In genomic region chr3:58824285-58824684, GRCh38 we compare ENCODE assay signal across 8 cellular contexts.
DNase-seq lines count a peak whose midpoint lies in the region; ATAC-seq and TF ChIP-seq lines count a peak whose summit lies in the region.

No MANE protein-coding gene starts in this region.

- H3K36me3 ChIP-seq in brain microvascular endothelial cell (replicated peaks) (no peaks in the 10 kb centered on the region), upper lobe of right lung (no peaks in the 10 kb centered on the region)

- no peaks in the 10 kb centered on the region for H3K27me3 ChIP-seq in brain microvascular endothelial cell (replicated peaks)
- no peaks in the 10 kb centered on the region for H3K27me3 ChIP-seq in upper lobe of right lung

- peak; percentile 87 for TF ChIP-seq CTCF in brain microvascular endothelial cell (IDR thresholded peaks at IDR 0.05; ENCODE audit: low read depth, low read length, missing control alignments)
- peak; percentile 51 for TF ChIP-seq CTCF in upper lobe of right lung (IDR thresholded peaks at IDR 0.05)

- H3K9me3 ChIP-seq in upper lobe of right lung, result no peaks in the 10 kb centered on the region

- intact Hi-C loops in left colon (cut with DNase I, micrococcal nuclease), result no loop called here
- intact Hi-C loops in upper lobe of right lung (cut with DNase I), result no loop called here

- H3K4me1 ChIP-seq in upper lobe of right lung, result no peaks in the 10 kb centered on the region

- in situ Hi-C loops in brain microvascular endothelial cell (cut with HindIII; ENCODE audit: low pct_ligation_motif_present, low sequenced_read_pairs), result no loop called here

- ATAC-seq in left colon (peak; percentile 96), upper lobe of right lung (peak; percentile 36), GM18907 (IDR thresholded peaks at IDR 0.05; ENCODE audit: unreplicated experiment) (no peak)

- no peak overlapping the region for H3K4me3 ChIP-seq in brain microvascular endothelial cell (ENCODE audit: low read depth, low read length)
- H3K4me3 ChIP-seq in upper lobe of right lung, result no peak overlapping the region

- DNase-seq in CD1c-positive myeloid dendritic cell (ENCODE audit: extremely low spot score), result peak; percentile 14
- peak; percentile 17 for DNase-seq in H4 (ENCODE audit: low spot score)
- peak; percentile 69 for DNase-seq in NCI-H82 treated with DMSO at 0.1 percent for 48 hours (lab: John Stamatoyannopoulos, UW; ENCODE audit: unreplicated experiment)
- DNase-seq in brain microvascular endothelial cell, result peak; percentile 81
- DNase-seq in left colon, result peak; percentile 67 to 89
- DNase-seq in upper lobe of right lung, result peak; percentile 61
- no peak for DNase-seq in activated effector memory CD4-positive, alpha-beta T cell treated with anti-CD3 and anti-CD28 coated beads, Interleukin-2, amount 50 U/mL, for 16 hours

- no peak overlapping the region for H3K27ac ChIP-seq in brain microvascular endothelial cell
- H3K27ac ChIP-seq in upper lobe of right lung, result no peak overlapping the region
